ENCODE assay signal across 1 cellular context in genomic region chr5:122368845-122369244, GRCh38.
TF ChIP-seq lines count a peak whose summit lies in the region.

No MANE protein-coding gene starts in this region.

TF ChIP-seq in GM23338, 12 proteins besides CTCF, POLR2A, EP300 and RAD21 (continued from another document):
- TF ChIP-seq, protein P1, sequence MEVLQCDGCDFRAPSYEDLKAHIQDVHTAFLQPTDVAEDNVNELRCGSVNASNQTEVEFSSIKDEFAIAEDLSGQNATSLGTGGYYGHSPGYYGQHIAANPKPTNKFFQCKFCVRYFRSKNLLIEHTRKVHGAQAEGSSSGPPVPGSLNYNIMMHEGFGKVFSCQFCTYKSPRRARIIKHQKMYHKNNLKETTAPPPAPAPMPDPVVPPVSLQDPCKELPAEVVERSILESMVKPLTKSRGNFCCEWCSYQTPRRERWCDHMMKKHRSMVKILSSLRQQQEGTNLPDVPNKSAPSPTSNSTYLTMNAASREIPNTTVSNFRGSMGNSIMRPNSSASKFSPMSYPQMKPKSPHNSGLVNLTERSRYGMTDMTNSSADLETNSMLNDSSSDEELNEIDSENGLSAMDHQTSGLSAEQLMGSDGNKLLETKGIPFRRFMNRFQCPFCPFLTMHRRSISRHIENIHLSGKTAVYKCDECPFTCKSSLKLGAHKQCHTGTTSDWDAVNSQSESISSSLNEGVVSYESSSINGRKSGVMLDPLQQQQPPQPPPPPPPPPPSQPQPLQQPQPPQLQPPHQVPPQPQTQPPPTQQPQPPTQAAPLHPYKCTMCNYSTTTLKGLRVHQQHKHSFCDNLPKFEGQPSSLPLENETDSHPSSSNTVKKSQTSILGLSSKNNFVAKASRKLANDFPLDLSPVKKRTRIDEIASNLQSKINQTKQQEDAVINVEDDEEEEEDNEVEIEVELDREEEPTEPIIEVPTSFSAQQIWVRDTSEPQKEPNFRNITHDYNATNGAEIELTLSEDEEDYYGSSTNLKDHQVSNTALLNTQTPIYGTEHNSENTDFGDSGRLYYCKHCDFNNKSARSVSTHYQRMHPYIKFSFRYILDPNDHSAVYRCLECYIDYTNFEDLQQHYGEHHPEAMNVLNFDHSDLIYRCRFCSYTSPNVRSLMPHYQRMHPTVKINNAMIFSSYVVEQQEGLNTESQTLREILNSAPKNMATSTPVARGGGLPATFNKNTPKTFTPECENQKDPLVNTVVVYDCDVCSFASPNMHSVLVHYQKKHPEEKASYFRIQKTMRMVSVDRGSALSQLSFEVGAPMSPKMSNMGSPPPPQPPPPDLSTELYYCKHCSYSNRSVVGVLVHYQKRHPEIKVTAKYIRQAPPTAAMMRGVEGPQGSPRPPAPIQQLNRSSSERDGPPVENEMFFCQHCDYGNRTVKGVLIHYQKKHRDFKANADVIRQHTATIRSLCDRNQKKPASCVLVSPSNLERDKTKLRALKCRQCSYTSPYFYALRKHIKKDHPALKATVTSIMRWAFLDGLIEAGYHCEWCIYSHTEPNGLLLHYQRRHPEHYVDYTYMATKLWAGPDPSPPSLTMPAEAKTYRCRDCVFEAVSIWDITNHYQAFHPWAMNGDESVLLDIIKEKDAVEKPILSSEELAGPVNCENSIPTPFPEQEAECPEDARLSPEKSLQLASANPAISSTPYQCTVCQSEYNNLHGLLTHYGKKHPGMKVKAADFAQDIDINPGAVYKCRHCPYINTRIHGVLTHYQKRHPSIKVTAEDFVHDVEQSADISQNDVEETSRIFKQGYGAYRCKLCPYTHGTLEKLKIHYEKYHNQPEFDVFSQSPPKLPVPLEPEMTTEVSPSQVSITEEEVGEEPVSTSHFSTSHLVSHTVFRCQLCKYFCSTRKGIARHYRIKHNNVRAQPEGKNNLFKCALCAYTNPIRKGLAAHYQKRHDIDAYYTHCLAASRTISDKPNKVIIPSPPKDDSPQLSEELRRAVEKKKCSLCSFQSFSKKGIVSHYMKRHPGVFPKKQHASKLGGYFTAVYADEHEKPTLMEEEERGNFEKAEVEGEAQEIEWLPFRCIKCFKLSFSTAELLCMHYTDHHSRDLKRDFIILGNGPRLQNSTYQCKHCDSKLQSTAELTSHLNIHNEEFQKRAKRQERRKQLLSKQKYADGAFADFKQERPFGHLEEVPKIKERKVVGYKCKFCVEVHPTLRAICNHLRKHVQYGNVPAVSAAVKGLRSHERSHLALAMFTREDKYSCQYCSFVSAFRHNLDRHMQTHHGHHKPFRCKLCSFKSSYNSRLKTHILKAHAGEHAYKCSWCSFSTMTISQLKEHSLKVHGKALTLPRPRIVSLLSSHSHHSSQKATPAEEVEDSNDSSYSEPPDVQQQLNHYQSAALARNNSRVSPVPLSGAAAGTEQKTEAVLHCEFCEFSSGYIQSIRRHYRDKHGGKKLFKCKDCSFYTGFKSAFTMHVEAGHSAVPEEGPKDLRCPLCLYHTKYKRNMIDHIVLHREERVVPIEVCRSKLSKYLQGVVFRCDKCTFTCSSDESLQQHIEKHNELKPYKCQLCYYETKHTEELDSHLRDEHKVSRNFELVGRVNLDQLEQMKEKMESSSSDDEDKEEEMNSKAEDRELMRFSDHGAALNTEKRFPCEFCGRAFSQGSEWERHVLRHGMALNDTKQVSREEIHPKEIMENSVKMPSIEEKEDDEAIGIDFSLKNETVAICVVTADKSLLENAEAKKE (CRISPR knock-in tag; IDR thresholded peaks at IDR 0.05): no peak
- no peak for TF ChIP-seq STAT1 (IDR thresholded peaks at IDR 0.05; ENCODE audit: unreplicated experiment)
- TF ChIP-seq ZNF114 (CRISPR knock-in tag; IDR thresholded peaks at IDR 0.05): no peak
- no peak for TF ChIP-seq CREB1 (CRISPR knock-in tag; IDR thresholded peaks at IDR 0.05; ENCODE audit: low read depth)
- TF ChIP-seq REST (IDR thresholded peaks at IDR 0.05; ENCODE audit: unreplicated experiment): no peak
- no peak for TF ChIP-seq EZH2phosphoT487 (IDR thresholded peaks at IDR 0.05; ENCODE audit: unreplicated experiment)
- no peak for TF ChIP-seq EZH2 (IDR thresholded peaks at IDR 0.05; ENCODE audit: low read depth, unreplicated experiment)
- no peak for TF ChIP-seq POLR2AphosphoS5 (IDR thresholded peaks at IDR 0.05; ENCODE audit: low read depth)
- TF ChIP-seq, protein P2, sequence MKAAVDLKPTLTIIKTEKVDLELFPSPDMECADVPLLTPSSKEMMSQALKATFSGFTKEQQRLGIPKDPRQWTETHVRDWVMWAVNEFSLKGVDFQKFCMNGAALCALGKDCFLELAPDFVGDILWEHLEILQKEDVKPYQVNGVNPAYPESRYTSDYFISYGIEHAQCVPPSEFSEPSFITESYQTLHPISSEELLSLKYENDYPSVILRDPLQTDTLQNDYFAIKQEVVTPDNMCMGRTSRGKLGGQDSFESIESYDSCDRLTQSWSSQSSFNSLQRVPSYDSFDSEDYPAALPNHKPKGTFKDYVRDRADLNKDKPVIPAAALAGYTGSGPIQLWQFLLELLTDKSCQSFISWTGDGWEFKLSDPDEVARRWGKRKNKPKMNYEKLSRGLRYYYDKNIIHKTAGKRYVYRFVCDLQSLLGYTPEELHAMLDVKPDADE (IDR thresholded peaks at IDR 0.05): no peak
